ENCODE assay signal across 31 cellular contexts in genomic region chr3:7760718-7761117, GRCh38.
"Had no signal": no experiment of that assay in that cellular context is flagged by ENCODE, and none has a peak within 500 bp of the region (broad histone marks: within the 10 kb centered on the region; RNA-seq: fewer than 3 reads in every experiment).

No MANE protein-coding gene starts in this region.

- H3K9me3 ChIP-seq: MG63 had no signal

- H3K36me3 ChIP-seq: MG63, WERI-Rb-1 had no signal

- ATAC-seq: activated CD8-positive, alpha-beta memory T cell treated with anti-CD3 and anti-CD28 coated beads, Interleukin-2, amount 10 ng/mL, durations not matched to agents 7 days and 5 days; activated naive CD8-positive, alpha-beta T cell treated with anti-CD3 and anti-CD28 coated beads, Interleukin-2, amount 50 U/mL, for 24 hours had no signal

- DNase-seq: activated CD4-positive, alpha-beta memory T cell treated with anti-CD3 and anti-CD28 coated beads, Interleukin-2, amount 10 ng/mL, durations not matched to agents 7 days and 5 days; activated CD4-positive, alpha-beta T cell treated with anti-CD3 and anti-CD28 coated beads for 1 hour; activated CD4-positive, alpha-beta T cell treated with anti-CD3 and anti-CD28 coated beads for 48 hours; activated CD4-positive, CD25-positive, alpha-beta regulatory T cell; activated CD8-positive, alpha-beta memory T cell treated with anti-CD3 and anti-CD28 coated beads for 24 hours; activated CD8-positive, alpha-beta memory T cell treated with anti-CD3 and anti-CD28 coated beads, Interleukin-2, amount 10 ng/mL, durations not matched to agents 7 days and 5 days; activated CD8-positive, alpha-beta memory T cell treated with anti-CD3 and anti-CD28 coated beads, Interleukin-2, amount 50 U/mL, for 48 hours; activated effector memory CD4-positive, alpha-beta T cell treated with Interleukin-2 at 50 U/mL for 16 hours; activated naive CD4-positive, alpha-beta T cell treated with anti-CD3 and anti-CD28 coated beads, Interleukin-2, amount 10 ng/mL, durations not matched to agents 7 days and 5 days; activated naive CD8-positive, alpha-beta T cell treated with anti-CD3 and anti-CD28 coated beads, Interleukin-2, amount 50 U/mL, for 24 hours; activated T-cell treated with anti-CD3 and anti-CD28 coated beads, Interleukin-2, amount 50 U/mL, for 48 hours; amniotic stem cell; aorta; Kasumi-1; KG1; MG63; NCI-H1048; NCI-H1105 treated with DMSO at 0.1 percent for 48 hours; NCI-H1436; NCI-H1694; NCI-H1930; NCI-H2081 treated with DMSO at 0.1 percent for 48 hours; NCI-H345; NCI-H524 treated with DMSO at 0.1 percent for 48 hours; OCI-M1; Right ventricle myocardium superior; SW 1271; T-helper 1 cell; T-helper 2 cell; T-helper 9 cell; WERI-Rb-1 had no signal

- H3K27me3 ChIP-seq: MG63 had no signal

- H3K27ac ChIP-seq: WERI-Rb-1 had no signal

- H3K4me3 ChIP-seq: MG63 had no signal
